12 cellular contexts compared by ENCODE assay signal in genomic region chr6:31763617-31763940, GRCh38. TPM values are rescaled to one million over a fixed set of nuclear protein-coding genes. Genes with fewer than 3 reads are reported as not detected.
DNase-seq lines count a peak whose midpoint lies in the region; ATAC-seq and TF ChIP-seq lines count a peak whose summit lies in the region.
"Had no signal": no experiment of that assay in that cellular context is flagged by ENCODE, and none has a peak within 500 bp of the region (broad histone marks: within the 10 kb centered on the region; RNA-seq: fewer than 3 reads in every experiment).

No MANE protein-coding gene starts in this region.

- no peak overlapping the region for H3K4me3 Mint-ChIP-seq in activated T-cell treated with anti-CD3 and anti-CD28 coated beads, Interleukin-2, amount 50 U/mL, for 24 hours
- H3K4me3 Mint-ChIP-seq: natural killer cell had no signal

- H3K4me1 Mint-ChIP-seq in activated T-cell treated with anti-CD3 and anti-CD28 coated beads, Interleukin-2, amount 50 U/mL, for 24 hours (ENCODE audit: low read depth): peaks cover 1% of the 10 kb centered on the region

- peak overlapping the region; percentile 7 for H3K27ac Mint-ChIP-seq in activated T-cell treated with anti-CD3 and anti-CD28 coated beads, Interleukin-2, amount 50 U/mL, for 24 hours
- H3K27ac Mint-ChIP-seq: natural killer cell had no signal

- no peaks in the 10 kb centered on the region for H3K27me3 Mint-ChIP-seq in activated T-cell treated with anti-CD3 and anti-CD28 coated beads, Interleukin-2, amount 50 U/mL, for 24 hours

- H3K4me3 ChIP-seq in gastroesophageal sphincter: no peak overlapping the region

- peaks cover 0 to 25% of the 10 kb centered on the region in 2 donors for H3K36me3 ChIP-seq in gastroesophageal sphincter

- H3K27ac ChIP-seq in gastroesophageal sphincter: no peak overlapping the region
- H3K27ac ChIP-seq: C4-2B had no signal

- no peak for TF ChIP-seq POLR2A in gastroesophageal sphincter (IDR thresholded peaks at IDR 0.05)

- no peaks in the 10 kb centered on the region for H3K9me3 ChIP-seq in gastroesophageal sphincter

- no peak for DNase-seq in activated T-cell treated with anti-CD3 and anti-CD28 coated beads, Interleukin-2, amount 50 U/mL, for 24 hours
- DNase-seq in activated T-cell treated with anti-CD3 and anti-CD28 coated beads, Interleukin-2, amount 50 U/mL, for 48 hours: no peak
- DNase-seq in SW 1271 (lab: John Stamatoyannopoulos, UW): peak; percentile 13 to 37
- peak; percentile 57 for DNase-seq in stromal cell of bone marrow (ENCODE audit: low read depth)
- DNase-seq: activated CD4-positive, alpha-beta T cell treated with anti-CD3 and anti-CD28 coated beads, Interleukin-2, amount 50 U/mL, for 48 hours; effector CD4-positive, alpha-beta T cell; natural killer cell had no signal

- WGBS in gastroesophageal sphincter (ENCODE audit: low coverage in 1 of 2), 2 donors: 22 to 33% methylated on average over 1 of the region's 1 CpG

- H3K9me3 Mint-ChIP-seq in activated T-cell treated with anti-CD3 and anti-CD28 coated beads, Interleukin-2, amount 50 U/mL, for 24 hours: no peaks in the 10 kb centered on the region
- H3K9me3 Mint-ChIP-seq: natural killer cell had no signal

- H3K36me3 Mint-ChIP-seq in activated T-cell treated with anti-CD3 and anti-CD28 coated beads, Interleukin-2, amount 50 U/mL, for 24 hours (ENCODE audit: low read depth): peaks cover 59% of the 10 kb centered on the region
- H3K36me3 Mint-ChIP-seq: natural killer cell had no signal

- no peaks in the 10 kb centered on the region for H3K27me3 ChIP-seq in gastroesophageal sphincter

- no peak for TF ChIP-seq EP300 in gastroesophageal sphincter (IDR thresholded peaks at IDR 0.05)

- H3K4me1 ChIP-seq in gastroesophageal sphincter: peaks cover 0 to 19% (median 3%) of the 10 kb centered on the region in 3 donors

- no peak for TF ChIP-seq CTCF in gastroesophageal sphincter (IDR thresholded peaks at IDR 0.05)

- ATAC-seq in gastroesophageal sphincter (peak; percentile 31), HG03521 (IDR thresholded peaks at IDR 0.05; ENCODE audit: unreplicated experiment) (no peak), GM19463 (IDR thresholded peaks at IDR 0.05; ENCODE audit: unreplicated experiment) (no peak), HG03139 (IDR thresholded peaks at IDR 0.05; ENCODE audit: unreplicated experiment) (no peak)
- ATAC-seq: natural killer cell had no signal

RNA-seq across cellular contexts. Expression of gene SAPCD1, which starts 1.1 kb away (rescaled TPM):
- 1 to 10 TPM in 1 of 4 donors, under 1 TPM in 1, not detected in 2; 0.93 to 1.1 TPM for total RNA-seq in gastroesophageal sphincter

RNA-seq across cellular contexts. Expression of gene VWA7, which starts 13.5 kb away (rescaled TPM):
- total RNA-seq in gastroesophageal sphincter: under 1 TPM; 0.12 to 0.54 (median 0.31) TPM

RNA-seq across cellular contexts. Expression of gene MSH5, which starts 23.8 kb away (rescaled TPM):
- 10 to 100 TPM in 1 of 4 donors, 1 to 10 TPM in 3; 1.9 to 12.7 (median 6.7) TPM for total RNA-seq in gastroesophageal sphincter

RNA-seq across cellular contexts. Expression of gene CLIC1, which starts 27.2 kb away (rescaled TPM):
- 100 to 1,000 TPM; 191 to 427 (median 276) TPM for total RNA-seq in gastroesophageal sphincter

RNA-seq across cellular contexts. Expression of gene VARS1, which starts 32.0 kb away (rescaled TPM):
- 10 to 100 TPM; 25.4 to 50.6 (median 29.9) TPM for total RNA-seq in gastroesophageal sphincter

Comparison
In these comparisons a context has a peak if more than half of its experiments do, and no peak if none do; other contexts are left out.
1. DNase-seq: peak in SW 1271 (2 of 2) and stromal cell of bone marrow (single experiment); none in activated T-cell treated with anti-CD3 and anti-CD28 coated beads, Interleukin-2, amount 50 U/mL, for 24 hours (single experiment) and activated T-cell treated with anti-CD3 and anti-CD28 coated beads, Interleukin-2, amount 50 U/mL, for 48 hours (0 of 2).